19 cellular contexts compared by ENCODE assay signal in the genomic region with DNA sequence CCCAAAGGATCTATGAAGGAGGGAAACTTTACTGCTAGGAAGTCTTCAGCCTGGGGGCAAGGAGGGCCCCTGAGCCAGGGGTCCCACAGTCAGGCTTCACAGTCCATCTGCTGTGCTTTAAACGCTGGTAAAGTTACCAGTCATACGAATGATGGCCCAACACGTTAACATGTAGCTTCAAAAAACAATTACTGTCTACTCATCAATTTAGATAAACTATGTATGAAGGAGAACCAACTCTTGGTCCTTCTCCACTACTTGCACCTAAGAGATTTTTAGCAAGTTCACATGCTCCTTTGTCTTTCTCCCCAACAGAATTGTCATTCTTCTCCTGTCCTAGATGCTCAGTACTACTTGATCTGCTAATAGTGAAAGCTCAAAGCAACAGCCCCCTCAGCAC.
"Had no signal": no experiment of that assay in that cellular context is flagged by ENCODE, and none has a peak within 500 bp of the region (broad histone marks: within the 10 kb centered on the region; RNA-seq: fewer than 3 reads in every experiment).

No MANE protein-coding gene starts in this region.

- H3K9ac ChIP-seq: neural progenitor cell had no signal

- H3K27me3 ChIP-seq: hepatocyte, neural progenitor cell, sigmoid colon, vagina had no signal

- H3K36me3 ChIP-seq: neural progenitor cell, WERI-Rb-1 had no signal

- H3K4me1 ChIP-seq: vagina had no signal

- H3K4me3 ChIP-seq: coronary artery, hepatocyte, mucosa of descending colon, neural progenitor cell, sigmoid colon, vagina had no signal

- DNase-seq: activated CD4-positive, alpha-beta T cell treated with anti-CD3 and anti-CD28 coated beads for 1 hour; activated CD8-positive, alpha-beta memory T cell treated with anti-CD3 and anti-CD28 coated beads for 24 hours; activated CD8-positive, alpha-beta memory T cell treated with anti-CD3 and anti-CD28 coated beads, Interleukin-2, amount 50 U/mL, for 48 hours; activated effector memory CD4-positive, alpha-beta T cell treated with Interleukin-2 at 50 U/mL for 16 hours; activated naive CD4-positive, alpha-beta T cell treated with anti-CD3 and anti-CD28 coated beads, Interleukin-2, amount 10 ng/mL, durations not matched to agents 7 days and 5 days; activated naive CD8-positive, alpha-beta T cell treated with anti-CD3 and anti-CD28 coated beads, Interleukin-2, amount 50 U/mL, for 24 hours; activated T-cell treated with anti-CD3 and anti-CD28 coated beads, Interleukin-2, amount 50 U/mL, for 48 hours; aorta; mucosa of descending colon; naive B cell; sigmoid colon; stimulated activated CD4-positive, alpha-beta T cell treated with anti-CD3 and anti-CD28 coated beads, Interleukin-4, amount 100 ng/mL, for 24 hours; WERI-Rb-1 had no signal

- H2AFZ ChIP-seq: hepatocyte, neural progenitor cell had no signal

- ATAC-seq: activated naive CD8-positive, alpha-beta T cell treated with anti-CD3 and anti-CD28 coated beads, Interleukin-2, amount 50 U/mL, for 24 hours; esophagus mucosa; mucosa of descending colon; stimulated activated memory B cell treated with anti-CD40 and anti-IgM and Interleukin-4, amounts not matched to agents 10 μg/mL and 1 μg/mL and 100 μg/mL, for 72 hours had no signal

- H3K27ac ChIP-seq: hepatocyte, neural progenitor cell, vagina, WERI-Rb-1 had no signal

- H3K4me2 ChIP-seq: hepatocyte, neural progenitor cell had no signal

- H3K9me3 ChIP-seq: mucosa of descending colon, sigmoid colon, vagina had no signal
